In the genomic region with DNA sequence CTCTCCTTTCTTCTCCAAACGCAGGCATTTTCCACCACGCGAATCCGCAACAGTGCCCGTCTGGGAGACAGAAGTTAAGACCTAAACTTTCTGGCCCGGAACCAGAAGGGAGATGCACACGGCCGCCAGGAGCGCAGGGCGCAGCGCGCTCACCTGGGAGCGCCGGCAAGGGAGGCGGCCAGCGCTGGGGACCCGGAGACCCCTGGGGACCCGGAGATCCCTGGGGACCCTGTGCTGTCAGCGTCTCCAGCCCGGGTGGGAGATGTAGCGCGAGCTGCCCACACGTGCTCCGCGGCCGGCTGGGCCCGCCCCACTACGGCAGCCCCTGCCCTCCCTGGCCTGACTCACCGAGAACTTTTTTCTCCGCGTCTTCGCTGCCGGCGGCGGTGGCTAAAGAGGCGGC, we compare ENCODE assay signal across 8 cellular contexts. TPM values are rescaled to one million over a fixed set of nuclear protein-coding genes. Genes with fewer than 3 reads are reported as not detected.
A peak's percentile ranks its signal among the peaks of the same experiment; 100 is the strongest.
DNase-seq lines count a peak whose midpoint lies in the region; ATAC-seq, FAIRE-seq and TF ChIP-seq lines count a peak whose summit lies in the region.

No MANE protein-coding gene starts in this region.

- no peak overlapping the region; the same call in none of the 2 replicates for H3K18ac ChIP-seq in H1 (ENCODE audit: extremely low read depth, low read length)

- H3K79me2 ChIP-seq in KMS-11 (ENCODE audit: insufficient read depth, low read depth) (peaks cover 51% of the 10 kb centered on the region), H1 (ENCODE audit: control insufficient read depth in 1 of 2, insufficient read depth in 2 of 2, low read length in 2 of 2) (peaks cover 29 to 63% of the 10 kb centered on the region in 2 experiments)

- peaks cover 50% of the 10 kb centered on the region for H3K27me3 Mint-ChIP-seq in activated CD4-positive, alpha-beta memory T cell treated with anti-CD3 and anti-CD28 coated beads, Interleukin-2, amount 10 ng/mL, durations not matched to agents 7 days and 5 days
- no peaks in the 10 kb centered on the region for H3K27me3 Mint-ChIP-seq in mesothelial cell of epicardium (ENCODE audit: low read depth)

- H3K4me1 Mint-ChIP-seq in activated CD4-positive, alpha-beta memory T cell treated with anti-CD3 and anti-CD28 coated beads, Interleukin-2, amount 10 ng/mL, durations not matched to agents 7 days and 5 days: peaks cover 29% of the 10 kb centered on the region
- peaks cover 54% of the 10 kb centered on the region for H3K4me1 Mint-ChIP-seq in mesothelial cell of epicardium
- peaks cover 28% of the 10 kb centered on the region for H3K4me1 Mint-ChIP-seq in stimulated activated effector memory CD8-positive, alpha-beta T cell treated with anti-CD3 and anti-CD28 coated beads, Interleukin-12 subunit alpha, Interleukin-12 subunit beta, amount 100 ng/mL, for 72 hours

- H3K27ac ChIP-seq in KMS-11 (peak overlapping the region; percentile 82), H1 (ENCODE audit: low read depth, low read length) (peak overlapping the region; percentile 88)

- H2BK20ac ChIP-seq in H1 (ENCODE audit: low read length): no peak overlapping the region

- H3K9me3 ChIP-seq in H1 (ENCODE audit: insufficient read depth in 2 of 2, low read depth in 1 of 2, low read length in 1 of 2): no peaks in the 10 kb centered on the region

- H4K5ac ChIP-seq in H1 (ENCODE audit: insufficient read length, low read depth, low read length): peak overlapping the region; percentile 45

- no peak for TF ChIP-seq RAD21 in H1 (IDR thresholded peaks at IDR 0.05 in 1 of 2, conservative IDR thresholded peaks at IDR 0.05 in 1 of 2; ENCODE audit: low read depth in 2 of 2, low read length in 2 of 2)

- H2BK5ac ChIP-seq in H1 (ENCODE audit: low read depth, low read length): peak overlapping the region; percentile 75

- H2BK12ac ChIP-seq in H1 (ENCODE audit: low read depth, low read length): peak overlapping the region; percentile 71; the same call in 1 of the 2 replicates

- no peak for FAIRE-seq in H1 (lab: Jason Lieb, UNC)

- no peaks in the 10 kb centered on the region for H3K27me3 ChIP-seq in KMS-11 (ENCODE audit: insufficient read depth, low read depth)
- no peaks in the 10 kb centered on the region for H3K27me3 ChIP-seq in H1 (replicated peaks in 1 of 4; ENCODE audit: control insufficient read depth in 3 of 4, extremely low read depth in 1 of 4, insufficient read depth in 3 of 4, low read length in 3 of 4)

- H2AK5ac ChIP-seq in H1 (ENCODE audit: low read depth, low read length): peak overlapping the region; percentile 43; the same call in 1 of the 2 replicates

- no peak overlapping the region for H3K4ac ChIP-seq in H1 (replicated peaks; ENCODE audit: insufficient read length, low read depth, low read length)

- H3K4me1 ChIP-seq in KMS-11 (ENCODE audit: low read depth, poor library complexity, severe bottlenecking) (peaks cover 23% of the 10 kb centered on the region), H1 (replicated peaks in 1 of 4; ENCODE audit: control insufficient read depth in 3 of 4, insufficient read depth in 4 of 4, low read length in 3 of 4) (peaks cover 7 to 23% (median 10%) of the 10 kb centered on the region in 4 experiments; a peak in 6 of 7 replicates)

- peak overlapping the region; percentile 86 for H3K4me3 Mint-ChIP-seq in activated CD4-positive, alpha-beta memory T cell treated with anti-CD3 and anti-CD28 coated beads, Interleukin-2, amount 10 ng/mL, durations not matched to agents 7 days and 5 days
- peak overlapping the region; percentile 81 for H3K4me3 Mint-ChIP-seq in mesothelial cell of epicardium
- H3K4me3 Mint-ChIP-seq in stimulated activated effector memory CD8-positive, alpha-beta T cell treated with anti-CD3 and anti-CD28 coated beads, Interleukin-12 subunit alpha, Interleukin-12 subunit beta, amount 100 ng/mL, for 72 hours: peak overlapping the region; percentile 94

- no peak overlapping the region for H2BK120ac ChIP-seq in H1 (replicated peaks; ENCODE audit: low read depth, low read length)

- peak; percentile 54 for ATAC-seq in GM21528 (IDR thresholded peaks at IDR 0.05; ENCODE audit: low FRiP score, unreplicated experiment)
- ATAC-seq in stimulated activated effector memory CD8-positive, alpha-beta T cell treated with anti-CD3 and anti-CD28 coated beads, Interleukin-12 subunit alpha, Interleukin-12 subunit beta, amount 100 ng/mL, for 72 hours: peak; percentile 84

- H3K36me3 ChIP-seq in KMS-11 (ENCODE audit: insufficient read depth): no peaks in the 10 kb centered on the region
- H3K36me3 ChIP-seq in H1 (ENCODE audit: control insufficient read depth in 2 of 4, insufficient read depth in 4 of 4, low read length in 3 of 4): peaks cover 0 to 4% (median 0%) of the 10 kb centered on the region in 4 experiments; a peak in 1 of 8 replicates

- H2AFZ ChIP-seq in KMS-11 (ENCODE audit: low read depth) (peak overlapping the region; percentile 32; the same call in 1 of the 2 replicates), H1 (ENCODE audit: low read length) (peak overlapping the region; percentile 62; the same call in 1 of the 2 replicates)

- no peak for TF ChIP-seq CTCF in KMS-11 (conservative IDR thresholded peaks at IDR 0.05; ENCODE audit: low read depth, low read length)
- TF ChIP-seq CTCF in H1 (IDR thresholded peaks at IDR 0.05; ENCODE audit: control extremely low read depth in 1 of 3, insufficient read depth in 1 of 3, low read depth in 1 of 3, low read length in 3 of 3): no peak
- TF ChIP-seq CTCF in mesothelial cell of epicardium (IDR thresholded peaks at IDR 0.05; ENCODE audit: unreplicated experiment): no peak

- H3K23me2 ChIP-seq in H1 (ENCODE audit: low read depth, low read length): peaks cover 11% of the 10 kb centered on the region

- H3K79me1 ChIP-seq in H1 (ENCODE audit: low read depth, low read length): no peaks in the 10 kb centered on the region; the same call in 1 of the 2 replicates

- TF ChIP-seq EP300 in H1 (IDR thresholded peaks at IDR 0.05; ENCODE audit: borderline replicate concordance in 1 of 2, low read depth in 2 of 2, low read length in 2 of 2): no peak

- TF ChIP-seq POLR2A in H1 (IDR thresholded peaks at IDR 0.05; ENCODE audit: control extremely low read depth in 1 of 2, low read depth in 2 of 2, low read length in 2 of 2): 0 out of 3 replicates have a peak, but pooled peaks of 1 of the 2 experiments have one; percentile 16

- H3K27ac Mint-ChIP-seq in activated CD4-positive, alpha-beta memory T cell treated with anti-CD3 and anti-CD28 coated beads, Interleukin-2, amount 10 ng/mL, durations not matched to agents 7 days and 5 days: peak overlapping the region; percentile 69
- peak overlapping the region; percentile 95 for H3K27ac Mint-ChIP-seq in mesothelial cell of epicardium
- H3K27ac Mint-ChIP-seq in stimulated activated effector memory CD8-positive, alpha-beta T cell treated with anti-CD3 and anti-CD28 coated beads, Interleukin-12 subunit alpha, Interleukin-12 subunit beta, amount 100 ng/mL, for 72 hours: peak overlapping the region; percentile 97

- no peak overlapping the region for H3K4me3 ChIP-seq in KMS-11 (IDR thresholded peaks at IDR 0.05; ENCODE audit: insufficient read depth, low read depth, low read length)
- H3K4me3 ChIP-seq in H1 (ENCODE audit: extremely low read depth in 1 of 4, insufficient read depth in 2 of 4, low read depth in 3 of 4, low read length in 4 of 4): peak overlapping the region; percentile 96 to 99 (median 98)

- no peak overlapping the region for H3K56ac ChIP-seq in H1 (replicated peaks; ENCODE audit: insufficient read length, low read depth, low read length)

- H4K8ac ChIP-seq in H1 (ENCODE audit: extremely low read depth, insufficient read depth, low read length): peak overlapping the region; percentile 4; the same call in 1 of the 2 replicates

- H2BK15ac ChIP-seq in H1 (ENCODE audit: low read length): no peak overlapping the region

- peak overlapping the region; percentile 12 for H4K91ac ChIP-seq in H1 (replicated peaks; ENCODE audit: insufficient read length, low read length)

- CTCF ChIA-PET in activated CD4-positive, alpha-beta memory T cell treated with anti-CD3 and anti-CD28 coated beads, Interleukin-2, amount 10 ng/mL, durations not matched to agents 7 days and 5 days (lab: Charles Lee): no interaction called here
- CTCF ChIA-PET in H1 (lab: Charles Lee; ENCODE audit: partially characterized antibody): interaction anchor here (0.8 kb wide), 1 partner anchor 28 kb away, joined by 3 read pairs; no protein-coding TSS in a partner anchor

- H3K4me2 ChIP-seq in KMS-11 (no peak overlapping the region; the same call in 1 of the 2 replicates), H1 (ENCODE audit: insufficient read depth in 1 of 2, low read depth in 2 of 2, low read length in 2 of 2) (peak overlapping the region; percentile 89 to 93)

- H4K20me1 ChIP-seq in KMS-11 (ENCODE audit: insufficient read depth) (0 out of 2 replicates have a peak, but pooled peaks cover 3% of the 10 kb centered on the region), H1 (replicated peaks in 1 of 2; ENCODE audit: control insufficient read depth in 1 of 2, insufficient read depth in 2 of 2, low read length in 2 of 2) (peaks cover 2 to 8% of the 10 kb centered on the region in 2 experiments)

- no peak overlapping the region for H3K23ac ChIP-seq in H1 (ENCODE audit: insufficient read length)

- H3K14ac ChIP-seq in H1 (ENCODE audit: insufficient read length): no peak overlapping the region

- POLR2A ChIA-PET in activated CD4-positive, alpha-beta memory T cell treated with anti-CD3 and anti-CD28 coated beads, Interleukin-2, amount 10 ng/mL, durations not matched to agents 7 days and 5 days (lab: Charles Lee): interaction anchor here (0.6 to 2.8 kb wide), 2 partner anchors 83 to 109 kb away, joined by 3 to 10 read pairs; partner anchors contain the start of gene MAGOHB
- POLR2A ChIA-PET in H1 (lab: Charles Lee; ENCODE audit: partially characterized antibody): interaction anchor here (0.5 to 3.5 kb wide), 17 partner anchors 9 to 1313 kb away, joined by 3 to 24 read pairs (median 5); partner anchors contain the start of genes GABARAPL1 and SMIM10L1

- H3K9ac ChIP-seq in KMS-11: peak overlapping the region; percentile 87
- H3K9ac ChIP-seq in H1 (replicated peaks in 1 of 4; ENCODE audit: extremely low read depth in 1 of 4, low read depth in 3 of 4, low read length in 3 of 4): peak overlapping the region; percentile 77 to 90 (median 84)

- WGBS in H1 (ENCODE audit: extremely low coverage in 1 of 2, insufficient coverage in 1 of 2, insufficient read length in 1 of 2, insufficient replicate concordance in 2 of 2, low coverage in 1 of 2, low lambda C conversion rate in 2 of 2, missing lambda C conversion rate in 1 of 2), 2 experiments: 1% methylated on average over 26 of the region's 36 CpGs; no CpG with 5 or more reads in 1 of the 2 experiments

- no peaks in the 10 kb centered on the region for H3K9me3 Mint-ChIP-seq in activated CD4-positive, alpha-beta memory T cell treated with anti-CD3 and anti-CD28 coated beads, Interleukin-2, amount 10 ng/mL, durations not matched to agents 7 days and 5 days
- no peaks in the 10 kb centered on the region for H3K9me3 Mint-ChIP-seq in mesothelial cell of epicardium
- H3K9me3 Mint-ChIP-seq in stimulated activated effector memory CD8-positive, alpha-beta T cell treated with anti-CD3 and anti-CD28 coated beads, Interleukin-12 subunit alpha, Interleukin-12 subunit beta, amount 100 ng/mL, for 72 hours: no peaks in the 10 kb centered on the region

- no peaks in the 10 kb centered on the region for H3K36me3 Mint-ChIP-seq in activated CD4-positive, alpha-beta memory T cell treated with anti-CD3 and anti-CD28 coated beads, Interleukin-2, amount 10 ng/mL, durations not matched to agents 7 days and 5 days (ENCODE audit: low read depth)
- no peaks in the 10 kb centered on the region for H3K36me3 Mint-ChIP-seq in mesothelial cell of epicardium
- H3K36me3 Mint-ChIP-seq in stimulated activated effector memory CD8-positive, alpha-beta T cell treated with anti-CD3 and anti-CD28 coated beads, Interleukin-12 subunit alpha, Interleukin-12 subunit beta, amount 100 ng/mL, for 72 hours: peaks cover 29% of the 10 kb centered on the region

- peak; percentile 83 for DNase-seq in ELR (ENCODE audit: low read depth)
- peak; percentile 42 for DNase-seq in activated CD4-positive, alpha-beta memory T cell treated with anti-CD3 and anti-CD28 coated beads, Interleukin-2, amount 10 ng/mL, durations not matched to agents 7 days and 5 days
- DNase-seq in H1 (ENCODE audit: low read depth in 1 of 2, low spot score in 2 of 2): peak in 1 of 2 experiments; percentile 67
- peak; percentile 24 to 63 for DNase-seq in mesothelial cell of epicardium (ENCODE audit: low spot score in 2 of 2, unreplicated experiment in 2 of 2)
- DNase-seq in stimulated activated effector memory CD8-positive, alpha-beta T cell treated with anti-CD3 and anti-CD28 coated beads, Interleukin-12 subunit alpha, Interleukin-12 subunit beta, amount 100 ng/mL, for 72 hours (ENCODE audit: low spot score in 2 of 2): peak; percentile 52 to 85
- no peak for DNase-seq in middle frontal gyrus (ENCODE audit: extremely low spot score, low spot score)

RNA-seq across cellular contexts. Expression of gene YBX3, which starts 0.6 kb away (rescaled TPM):
- 10 to 100 TPM; 38.4 to 46.4 TPM for total RNA-seq in activated CD4-positive, alpha-beta memory T cell treated with anti-CD3 and anti-CD28 coated beads, Interleukin-2, amount 10 ng/mL, durations not matched to agents 7 days and 5 days
- 480 and 495 TPM in 2 replicates for total RNA-seq in H1 (2021; fragmentation: NEBNext Ultra II Directional; extraction: Animal tissue kit (Norgen Biotek cat#: 25700))
- polyA plus RNA-seq in H1 (2011; rRNA removed): 83.1 and 155 TPM in 2 replicates
- 141 TPM for polyA plus RNA-seq in H1 (2011; cell fraction: cytosol; rRNA removed)
- 274 TPM for polyA plus RNA-seq in H1 (2011; cell fraction: nucleus; rRNA removed)
- 220 to 296 TPM (median 281 TPM) in 4 replicates for polyA plus RNA-seq in H1 (2012, experiment 1 of 2)
- polyA plus RNA-seq in H1 (2012, experiment 2 of 2): 278 TPM
- polyA plus RNA-seq in H1 (2013, experiment 1 of 2): 403 TPM
- polyA plus RNA-seq in H1 (2013, experiment 2 of 2): 381 TPM
- 53.8 and 94.7 TPM in 2 replicates for polyA minus RNA-seq in H1 (2011; rRNA and poly(A)+ RNA removed)
- 116 TPM for polyA minus RNA-seq in H1 (2011; cell fraction: cytosol; rRNA and poly(A)+ RNA removed)
- polyA minus RNA-seq in H1 (2011; cell fraction: nucleus; rRNA and poly(A)+ RNA removed): 163 TPM
- total RNA-seq in mesothelial cell of epicardium: 147 to 163 TPM (median 150 TPM) in 3 replicates

RNA-seq across cellular contexts. Expression of gene STYK1, which starts 48.7 kb away (rescaled TPM):
- under 1 TPM; 0.60 to 0.71 TPM for total RNA-seq in activated CD4-positive, alpha-beta memory T cell treated with anti-CD3 and anti-CD28 coated beads, Interleukin-2, amount 10 ng/mL, durations not matched to agents 7 days and 5 days
- 1.1 and 1.6 TPM in 2 replicates for total RNA-seq in H1 (2021; fragmentation: NEBNext Ultra II Directional; extraction: Animal tissue kit (Norgen Biotek cat#: 25700))
- polyA plus RNA-seq in H1 (2011; rRNA removed): 0.38 and 0.61 TPM in 2 replicates
- polyA plus RNA-seq in H1 (2011; cell fraction: cytosol; rRNA removed): 0.90 TPM
- 4.0 TPM for polyA plus RNA-seq in H1 (2011; cell fraction: nucleus; rRNA removed)
- 0.53 to 2.2 TPM (median 1.4 TPM) in 4 replicates for polyA plus RNA-seq in H1 (2012, experiment 1 of 2)
- 0.16 TPM for polyA plus RNA-seq in H1 (2012, experiment 2 of 2)
- 1.1 TPM for polyA plus RNA-seq in H1 (2013, experiment 1 of 2)
- 1.5 TPM for polyA plus RNA-seq in H1 (2013, experiment 2 of 2)
- polyA minus RNA-seq in H1 (2011; rRNA and poly(A)+ RNA removed): 1.5 and 3.2 TPM in 2 replicates
- not detected for polyA minus RNA-seq in H1 (2011; cell fraction: cytosol; rRNA and poly(A)+ RNA removed)
- 2.5 TPM for polyA minus RNA-seq in H1 (2011; cell fraction: nucleus; rRNA and poly(A)+ RNA removed)
- total RNA-seq in mesothelial cell of epicardium: 0.99 to 1.4 TPM (median 1.0 TPM) in 3 replicates
